1 cellular context compared by ENCODE assay signal in the genomic region with DNA sequence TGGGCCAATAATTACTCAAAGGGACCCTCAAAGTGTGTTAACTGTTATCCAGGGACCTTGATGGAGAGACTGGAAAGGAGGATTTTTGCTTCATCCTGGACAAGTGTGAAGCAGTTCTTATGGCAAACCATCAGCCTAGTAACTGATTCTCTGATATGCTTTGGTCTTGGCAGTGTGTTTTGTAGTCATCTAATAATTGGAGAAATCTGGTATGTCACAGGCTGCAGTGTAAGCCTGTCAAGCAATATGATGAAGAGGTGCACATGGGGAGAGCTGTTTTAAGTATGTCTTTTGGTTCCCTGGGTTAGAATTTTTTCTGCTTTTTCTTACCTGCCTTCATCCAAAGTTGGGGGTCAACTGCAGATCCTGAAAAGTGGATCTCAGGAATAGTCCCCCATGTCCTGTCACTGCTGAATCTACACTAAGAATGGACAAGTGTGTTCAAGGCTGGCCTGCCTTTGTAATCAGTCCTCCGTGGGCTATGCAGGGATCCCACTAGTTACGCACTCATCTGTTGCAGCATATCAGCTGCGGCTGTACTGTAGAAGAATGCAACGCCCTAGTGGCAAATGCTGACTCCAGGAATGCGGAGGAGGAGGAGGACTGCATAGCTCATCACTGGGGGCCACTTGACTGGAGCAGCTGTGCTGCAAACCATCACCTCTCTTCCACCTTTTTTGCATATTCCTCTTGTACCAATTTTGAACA.
TF ChIP-seq lines count a peak whose summit lies in the region.

No MANE protein-coding gene starts in this region.

TF ChIP-seq in HepG2, 621 proteins besides CTCF, POLR2A, EP300 and RAD21 (continued from another document):
- TF ChIP-seq, protein P1, sequence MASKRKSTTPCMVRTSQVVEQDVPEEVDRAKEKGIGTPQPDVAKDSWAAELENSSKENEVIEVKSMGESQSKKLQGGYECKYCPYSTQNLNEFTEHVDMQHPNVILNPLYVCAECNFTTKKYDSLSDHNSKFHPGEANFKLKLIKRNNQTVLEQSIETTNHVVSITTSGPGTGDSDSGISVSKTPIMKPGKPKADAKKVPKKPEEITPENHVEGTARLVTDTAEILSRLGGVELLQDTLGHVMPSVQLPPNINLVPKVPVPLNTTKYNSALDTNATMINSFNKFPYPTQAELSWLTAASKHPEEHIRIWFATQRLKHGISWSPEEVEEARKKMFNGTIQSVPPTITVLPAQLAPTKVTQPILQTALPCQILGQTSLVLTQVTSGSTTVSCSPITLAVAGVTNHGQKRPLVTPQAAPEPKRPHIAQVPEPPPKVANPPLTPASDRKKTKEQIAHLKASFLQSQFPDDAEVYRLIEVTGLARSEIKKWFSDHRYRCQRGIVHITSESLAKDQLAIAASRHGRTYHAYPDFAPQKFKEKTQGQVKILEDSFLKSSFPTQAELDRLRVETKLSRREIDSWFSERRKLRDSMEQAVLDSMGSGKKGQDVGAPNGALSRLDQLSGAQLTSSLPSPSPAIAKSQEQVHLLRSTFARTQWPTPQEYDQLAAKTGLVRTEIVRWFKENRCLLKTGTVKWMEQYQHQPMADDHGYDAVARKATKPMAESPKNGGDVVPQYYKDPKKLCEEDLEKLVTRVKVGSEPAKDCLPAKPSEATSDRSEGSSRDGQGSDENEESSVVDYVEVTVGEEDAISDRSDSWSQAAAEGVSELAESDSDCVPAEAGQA (IDR thresholded peaks at IDR 0.05; ENCODE audit: low read depth), result 0 out of 2 replicates have a peak, but pooled peaks have one; percentile 44
- TF ChIP-seq, protein P1 (CRISPR knock-in tag; IDR thresholded peaks at IDR 0.05; ENCODE audit: borderline replicate concordance), result no peak
- TF ChIP-seq EZH2 (conservative IDR thresholded peaks at IDR 0.05; ENCODE audit: low read depth, low read length) (no peak), ZFX (CRISPR knock-in tag; IDR thresholded peaks at IDR 0.05; ENCODE audit: low read depth) (peak; percentile 17; the same call in 1 of the 2 replicates), ASH2L (IDR thresholded peaks at IDR 0.05; ENCODE audit: insufficient read length, low read depth, low read length) (peak; percentile 16), ETV5 (CRISPR knock-in tag; IDR thresholded peaks at IDR 0.05; ENCODE audit: borderline replicate concordance) (peak; percentile 30; the same call in 1 of the 2 replicates), XRCC5 (optimal IDR thresholded peaks at IDR 0.05; ENCODE audit: low read length) (no peak), ZNF572 (CRISPR knock-in tag; IDR thresholded peaks at IDR 0.05) (no peak), ELF1 (CRISPR knock-in tag; IDR thresholded peaks at IDR 0.05) (no peak), SP5 (CRISPR knock-in tag; IDR thresholded peaks at IDR 0.05; ENCODE audit: borderline replicate concordance, low read depth) (peak; percentile 90), FOXC1 (CRISPR knock-in tag; IDR thresholded peaks at IDR 0.05; ENCODE audit: borderline replicate concordance) (no peak), ZZZ3 (CRISPR knock-in tag; IDR thresholded peaks at IDR 0.05; ENCODE audit: borderline replicate concordance) (no peak), SP4 (CRISPR knock-in tag; IDR thresholded peaks at IDR 0.05) (peak; percentile 25; the same call in 1 of the 2 replicates), GZF1 (CRISPR knock-in tag; IDR thresholded peaks at IDR 0.05) (no peak), DMAP1 (CRISPR knock-in tag; IDR thresholded peaks at IDR 0.05) (no peak), ELF3 (CRISPR knock-in tag; IDR thresholded peaks at IDR 0.05) (peak; percentile 38; the same call in 1 of the 2 replicates), FOSL2 (CRISPR knock-in tag; IDR thresholded peaks at IDR 0.05) (peak; percentile 69), BCL6 (CRISPR knock-in tag; IDR thresholded peaks at IDR 0.05) (peak; percentile 56; the same call in 1 of the 2 replicates), HNF4G (IDR thresholded peaks at IDR 0.05; ENCODE audit: borderline replicate concordance, low read depth, low read length) (peak; percentile 34; the same call in 1 of the 2 replicates), HNF4G (CRISPR knock-in tag; IDR thresholded peaks at IDR 0.05; ENCODE audit: borderline replicate concordance, low read depth) (no peak), ZNF629 (CRISPR knock-in tag; conservative IDR thresholded peaks at IDR 0.05) (no peak), SIN3A (IDR thresholded peaks at IDR 0.05; ENCODE audit: borderline replicate concordance, low read depth, low read length) (0 out of 2 replicates have a peak, but pooled peaks have one; percentile 37), JUN (CRISPR knock-in tag; IDR thresholded peaks at IDR 0.05) (0 out of 2 replicates have a peak, but pooled peaks have one; percentile 31), ZSCAN30 (CRISPR knock-in tag; IDR thresholded peaks at IDR 0.05) (no peak), PITX1 (CRISPR knock-in tag; IDR thresholded peaks at IDR 0.05) (peak; percentile 11; the same call in 1 of the 2 replicates), ZNF883 (CRISPR knock-in tag; IDR thresholded peaks at IDR 0.05; ENCODE audit: not compliant biosample characterization) (no peak), TGIF2 (CRISPR knock-in tag; IDR thresholded peaks at IDR 0.05) (0 out of 2 replicates have a peak, but pooled peaks have one; percentile 40), ATF7 (IDR thresholded peaks at IDR 0.05) (0 out of 2 replicates have a peak, but pooled peaks have one; percentile 24), ATF7 (CRISPR knock-in tag; IDR thresholded peaks at IDR 0.05) (no peak), CC2D1A (CRISPR knock-in tag; IDR thresholded peaks at IDR 0.05) (no peak), ZMYM4 (CRISPR knock-in tag; IDR thresholded peaks at IDR 0.05) (0 out of 2 replicates have a peak, but pooled peaks have one; percentile 27), KDM1A (CRISPR knock-in tag; IDR thresholded peaks at IDR 0.05) (peak; percentile 51; the same call in 1 of the 2 replicates), CEBPG (CRISPR knock-in tag; IDR thresholded peaks at IDR 0.05) (peak; percentile 75)
- TF ChIP-seq, protein P2, sequence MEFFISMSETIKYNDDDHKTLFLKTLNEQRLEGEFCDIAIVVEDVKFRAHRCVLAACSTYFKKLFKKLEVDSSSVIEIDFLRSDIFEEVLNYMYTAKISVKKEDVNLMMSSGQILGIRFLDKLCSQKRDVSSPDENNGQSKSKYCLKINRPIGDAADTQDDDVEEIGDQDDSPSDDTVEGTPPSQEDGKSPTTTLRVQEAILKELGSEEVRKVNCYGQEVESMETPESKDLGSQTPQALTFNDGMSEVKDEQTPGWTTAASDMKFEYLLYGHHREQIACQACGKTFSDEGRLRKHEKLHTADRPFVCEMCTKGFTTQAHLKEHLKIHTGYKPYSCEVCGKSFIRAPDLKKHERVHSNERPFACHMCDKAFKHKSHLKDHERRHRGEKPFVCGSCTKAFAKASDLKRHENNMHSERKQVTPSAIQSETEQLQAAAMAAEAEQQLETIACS (CRISPR knock-in tag; IDR thresholded peaks at IDR 0.05), result 0 out of 2 replicates have a peak, but pooled peaks have one; percentile 52
- TF ChIP-seq, protein P3, sequence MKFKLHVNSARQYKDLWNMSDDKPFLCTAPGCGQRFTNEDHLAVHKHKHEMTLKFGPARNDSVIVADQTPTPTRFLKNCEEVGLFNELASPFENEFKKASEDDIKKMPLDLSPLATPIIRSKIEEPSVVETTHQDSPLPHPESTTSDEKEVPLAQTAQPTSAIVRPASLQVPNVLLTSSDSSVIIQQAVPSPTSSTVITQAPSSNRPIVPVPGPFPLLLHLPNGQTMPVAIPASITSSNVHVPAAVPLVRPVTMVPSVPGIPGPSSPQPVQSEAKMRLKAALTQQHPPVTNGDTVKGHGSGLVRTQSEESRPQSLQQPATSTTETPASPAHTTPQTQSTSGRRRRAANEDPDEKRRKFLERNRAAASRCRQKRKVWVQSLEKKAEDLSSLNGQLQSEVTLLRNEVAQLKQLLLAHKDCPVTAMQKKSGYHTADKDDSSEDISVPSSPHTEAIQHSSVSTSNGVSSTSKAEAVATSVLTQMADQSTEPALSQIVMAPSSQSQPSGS (CRISPR knock-in tag; IDR thresholded peaks at IDR 0.05), result peak; percentile 41; the same call in 1 of the 2 replicates
- TF ChIP-seq, protein P4, sequence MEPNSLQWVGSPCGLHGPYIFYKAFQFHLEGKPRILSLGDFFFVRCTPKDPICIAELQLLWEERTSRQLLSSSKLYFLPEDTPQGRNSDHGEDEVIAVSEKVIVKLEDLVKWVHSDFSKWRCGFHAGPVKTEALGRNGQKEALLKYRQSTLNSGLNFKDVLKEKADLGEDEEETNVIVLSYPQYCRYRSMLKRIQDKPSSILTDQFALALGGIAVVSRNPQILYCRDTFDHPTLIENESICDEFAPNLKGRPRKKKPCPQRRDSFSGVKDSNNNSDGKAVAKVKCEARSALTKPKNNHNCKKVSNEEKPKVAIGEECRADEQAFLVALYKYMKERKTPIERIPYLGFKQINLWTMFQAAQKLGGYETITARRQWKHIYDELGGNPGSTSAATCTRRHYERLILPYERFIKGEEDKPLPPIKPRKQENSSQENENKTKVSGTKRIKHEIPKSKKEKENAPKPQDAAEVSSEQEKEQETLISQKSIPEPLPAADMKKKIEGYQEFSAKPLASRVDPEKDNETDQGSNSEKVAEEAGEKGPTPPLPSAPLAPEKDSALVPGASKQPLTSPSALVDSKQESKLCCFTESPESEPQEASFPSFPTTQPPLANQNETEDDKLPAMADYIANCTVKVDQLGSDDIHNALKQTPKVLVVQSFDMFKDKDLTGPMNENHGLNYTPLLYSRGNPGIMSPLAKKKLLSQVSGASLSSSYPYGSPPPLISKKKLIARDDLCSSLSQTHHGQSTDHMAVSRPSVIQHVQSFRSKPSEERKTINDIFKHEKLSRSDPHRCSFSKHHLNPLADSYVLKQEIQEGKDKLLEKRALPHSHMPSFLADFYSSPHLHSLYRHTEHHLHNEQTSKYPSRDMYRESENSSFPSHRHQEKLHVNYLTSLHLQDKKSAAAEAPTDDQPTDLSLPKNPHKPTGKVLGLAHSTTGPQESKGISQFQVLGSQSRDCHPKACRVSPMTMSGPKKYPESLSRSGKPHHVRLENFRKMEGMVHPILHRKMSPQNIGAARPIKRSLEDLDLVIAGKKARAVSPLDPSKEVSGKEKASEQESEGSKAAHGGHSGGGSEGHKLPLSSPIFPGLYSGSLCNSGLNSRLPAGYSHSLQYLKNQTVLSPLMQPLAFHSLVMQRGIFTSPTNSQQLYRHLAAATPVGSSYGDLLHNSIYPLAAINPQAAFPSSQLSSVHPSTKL (CRISPR knock-in tag; IDR thresholded peaks at IDR 0.05), result peak; percentile 57
- TF ChIP-seq, protein P5, sequence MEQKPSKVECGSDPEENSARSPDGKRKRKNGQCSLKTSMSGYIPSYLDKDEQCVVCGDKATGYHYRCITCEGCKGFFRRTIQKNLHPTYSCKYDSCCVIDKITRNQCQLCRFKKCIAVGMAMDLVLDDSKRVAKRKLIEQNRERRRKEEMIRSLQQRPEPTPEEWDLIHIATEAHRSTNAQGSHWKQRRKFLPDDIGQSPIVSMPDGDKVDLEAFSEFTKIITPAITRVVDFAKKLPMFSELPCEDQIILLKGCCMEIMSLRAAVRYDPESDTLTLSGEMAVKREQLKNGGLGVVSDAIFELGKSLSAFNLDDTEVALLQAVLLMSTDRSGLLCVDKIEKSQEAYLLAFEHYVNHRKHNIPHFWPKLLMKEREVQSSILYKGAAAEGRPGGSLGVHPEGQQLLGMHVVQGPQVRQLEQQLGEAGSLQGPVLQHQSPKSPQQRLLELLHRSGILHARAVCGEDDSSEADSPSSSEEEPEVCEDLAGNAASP (CRISPR knock-in tag; IDR thresholded peaks at IDR 0.05; ENCODE audit: borderline replicate concordance), result no peak
- TF ChIP-seq, protein P6, sequence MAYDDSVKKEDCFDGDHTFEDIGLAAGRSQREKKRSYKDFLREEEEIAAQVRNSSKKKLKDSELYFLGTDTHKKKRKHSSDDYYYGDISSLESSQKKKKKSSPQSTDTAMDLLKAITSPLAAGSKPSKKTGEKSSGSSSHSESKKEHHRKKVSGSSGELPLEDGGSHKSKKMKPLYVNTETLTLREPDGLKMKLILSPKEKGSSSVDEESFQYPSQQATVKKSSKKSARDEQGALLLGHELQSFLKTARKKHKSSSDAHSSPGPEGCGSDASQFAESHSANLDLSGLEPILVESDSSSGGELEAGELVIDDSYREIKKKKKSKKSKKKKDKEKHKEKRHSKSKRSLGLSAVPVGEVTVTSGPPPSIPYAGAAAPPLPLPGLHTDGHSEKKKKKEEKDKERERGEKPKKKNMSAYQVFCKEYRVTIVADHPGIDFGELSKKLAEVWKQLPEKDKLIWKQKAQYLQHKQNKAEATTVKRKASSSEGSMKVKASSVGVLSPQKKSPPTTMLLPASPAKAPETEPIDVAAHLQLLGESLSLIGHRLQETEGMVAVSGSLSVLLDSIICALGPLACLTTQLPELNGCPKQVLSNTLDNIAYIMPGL (CRISPR knock-in tag; IDR thresholded peaks at IDR 0.05; ENCODE audit: borderline replicate concordance in 1 of 2, low read depth in 1 of 2), result 0 out of 4 replicates have a peak, but pooled peaks of 1 of the 2 experiments have one; percentile 37
- TF ChIP-seq, protein P7, sequence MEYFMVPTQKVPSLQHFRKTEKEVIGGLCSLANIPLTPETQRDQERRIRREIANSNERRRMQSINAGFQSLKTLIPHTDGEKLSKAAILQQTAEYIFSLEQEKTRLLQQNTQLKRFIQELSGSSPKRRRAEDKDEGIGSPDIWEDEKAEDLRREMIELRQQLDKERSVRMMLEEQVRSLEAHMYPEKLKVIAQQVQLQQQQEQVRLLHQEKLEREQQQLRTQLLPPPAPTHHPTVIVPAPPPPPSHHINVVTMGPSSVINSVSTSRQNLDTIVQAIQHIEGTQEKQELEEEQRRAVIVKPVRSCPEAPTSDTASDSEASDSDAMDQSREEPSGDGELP (IDR thresholded peaks at IDR 0.05; ENCODE audit: borderline replicate concordance, low read depth), result peak; percentile 90
- TF ChIP-seq, protein P8, sequence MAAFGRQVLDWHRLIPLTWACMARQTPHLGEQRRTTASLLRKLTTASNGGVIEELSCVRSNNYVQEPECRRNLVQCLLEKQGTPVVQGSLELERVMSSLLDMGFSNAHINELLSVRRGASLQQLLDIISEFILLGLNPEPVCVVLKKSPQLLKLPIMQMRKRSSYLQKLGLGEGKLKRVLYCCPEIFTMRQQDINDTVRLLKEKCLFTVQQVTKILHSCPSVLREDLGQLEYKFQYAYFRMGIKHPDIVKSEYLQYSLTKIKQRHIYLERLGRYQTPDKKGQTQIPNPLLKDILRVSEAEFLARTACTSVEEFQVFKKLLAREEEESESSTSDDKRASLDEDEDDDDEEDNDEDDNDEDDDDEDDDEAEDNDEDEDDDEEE (CRISPR knock-in tag; IDR thresholded peaks at IDR 0.05), result no peak
